ENCODE assay signal across 8 cellular contexts in the genomic region with DNA sequence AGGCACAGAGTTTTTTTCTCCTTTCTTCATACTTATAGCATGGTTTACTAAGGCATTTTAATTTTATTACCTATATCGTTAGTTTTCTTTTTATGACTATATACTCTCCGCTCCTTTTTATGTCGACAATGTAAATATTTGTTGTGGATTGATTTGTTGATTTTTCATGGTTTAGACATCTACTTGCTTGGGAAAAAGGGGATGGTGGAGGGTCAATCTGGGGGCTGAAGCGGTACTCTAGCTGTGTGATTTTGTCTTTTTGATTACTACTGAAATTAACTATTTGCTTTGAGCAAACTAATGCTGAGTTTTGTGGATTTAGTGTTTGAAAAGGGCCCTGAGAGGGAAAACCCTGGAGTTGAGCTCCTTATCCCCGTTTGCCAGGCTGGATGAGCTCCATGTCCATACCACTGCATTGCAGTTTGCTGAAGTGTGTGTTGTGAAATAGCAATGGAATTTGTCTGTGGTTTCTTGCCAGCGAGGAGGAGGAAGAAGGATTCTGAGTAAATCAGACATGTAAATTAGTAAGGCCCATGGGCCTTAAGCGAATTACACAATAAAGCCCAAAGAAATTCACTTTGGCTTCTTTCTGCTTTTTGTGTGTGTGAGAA.
DNase-seq lines count a peak whose midpoint lies in the region; ATAC-seq and TF ChIP-seq lines count a peak whose summit lies in the region.

No MANE protein-coding gene starts in this region.

- no peaks in the 10 kb centered on the region for H3K4me1 ChIP-seq in NT2/D1 (ENCODE audit: insufficient read depth, insufficient read length)
- H3K4me1 ChIP-seq in prostate gland (replicated peaks), result peaks cover 3% of the 10 kb centered on the region

- H3K27ac ChIP-seq in prostate gland, result peak overlapping the region in 1 of 2 donors; percentile 18

- H3K4me1 Mint-ChIP-seq in T-cell, result peaks cover 26 to 42% (median 42%) of the 10 kb centered on the region in 3 donors

- no peak for TF ChIP-seq POLR2A in prostate gland (IDR thresholded peaks at IDR 0.05)

- H3K4me3 ChIP-seq in NT2/D1 (ENCODE audit: insufficient read length, low read depth) (no peak overlapping the region), prostate gland (no peak overlapping the region)

- peak; percentile 78 for ATAC-seq in esophagus mucosa
- no peak for ATAC-seq in T-cell (replicated peaks in 1 of 4)
- ATAC-seq in HG03135 (IDR thresholded peaks at IDR 0.05; ENCODE audit: unreplicated experiment), result no peak

- H3K27me3 ChIP-seq in NT2/D1 (ENCODE audit: insufficient read depth, insufficient read length) (no peaks in the 10 kb centered on the region), prostate gland (replicated peaks; ENCODE audit: insufficient read depth) (no peaks in the 10 kb centered on the region)

- no peaks in the 10 kb centered on the region for H3K27me3 Mint-ChIP-seq in T-cell

- POLR2A ChIA-PET in T-cell (lab: Charles Lee), result no interaction called here

- 37% methylated on average over 7 of the region's 7 CpGs for WGBS in prostate gland

- CTCF ChIA-PET in T-cell (lab: Charles Lee), result interaction anchor here in 1 of 2 donors (0.9 kb wide), 1 partner anchor 115 kb away, joined by 3 read pairs; no protein-coding TSS in a partner anchor

- no peak overlapping the region for H3K27ac Mint-ChIP-seq in T-cell

- H3K9me3 ChIP-seq in NT2/D1 (ENCODE audit: insufficient read depth, low read length) (no peaks in the 10 kb centered on the region), prostate gland (no peaks in the 10 kb centered on the region)

- TF ChIP-seq CTCF in prostate gland (IDR thresholded peaks at IDR 0.05), result no peak

- no peaks in the 10 kb centered on the region for H3K36me3 ChIP-seq in NT2/D1 (ENCODE audit: insufficient read depth, insufficient read length, low read length)
- H3K36me3 ChIP-seq in prostate gland, result no peaks in the 10 kb centered on the region

- no peak overlapping the region for H3K4me3 Mint-ChIP-seq in T-cell

- no peaks in the 10 kb centered on the region for H3K9me3 Mint-ChIP-seq in T-cell

- intact Hi-C loops in prostate gland (cut with DNase I), result no loop called here

- H3K9ac ChIP-seq in NT2/D1 (ENCODE audit: insufficient read length, low read depth), result no peak overlapping the region

- DNase-seq in Daoy (ENCODE audit: low read depth), result peak; percentile 81
- DNase-seq in NT2/D1 (ENCODE audit: low read depth, low spot score), result peak; percentile 11
- DNase-seq in prostate gland (ENCODE audit: low spot score), result peak; percentile 66
- DNase-seq in T-cell, result no peak
- no peak for DNase-seq in activated naive CD4-positive, alpha-beta T cell treated with anti-CD3 and anti-CD28 coated beads, Interleukin-2, amount 50 U/mL, for 16 hours
- no peak for DNase-seq in cerebellar nuclear complex (lab: John Stamatoyannopoulos, UW)

- H3K36me3 Mint-ChIP-seq in T-cell, result no peaks in the 10 kb centered on the region

Comparison
In these comparisons a context has a peak if more than half of its experiments do, and no peak if none do; other contexts are left out.
1. DNase-seq: peak in Daoy (single experiment), NT2/D1 (single experiment) and prostate gland (single experiment); none in T-cell (0 of 34), activated naive CD4-positive, alpha-beta T cell treated with anti-CD3 and anti-CD28 coated beads, Interleukin-2, amount 50 U/mL, for 16 hours (single experiment) and cerebellar nuclear complex (0 of 2).